ENCODE assay signal across 8 cellular contexts in the genomic region with DNA sequence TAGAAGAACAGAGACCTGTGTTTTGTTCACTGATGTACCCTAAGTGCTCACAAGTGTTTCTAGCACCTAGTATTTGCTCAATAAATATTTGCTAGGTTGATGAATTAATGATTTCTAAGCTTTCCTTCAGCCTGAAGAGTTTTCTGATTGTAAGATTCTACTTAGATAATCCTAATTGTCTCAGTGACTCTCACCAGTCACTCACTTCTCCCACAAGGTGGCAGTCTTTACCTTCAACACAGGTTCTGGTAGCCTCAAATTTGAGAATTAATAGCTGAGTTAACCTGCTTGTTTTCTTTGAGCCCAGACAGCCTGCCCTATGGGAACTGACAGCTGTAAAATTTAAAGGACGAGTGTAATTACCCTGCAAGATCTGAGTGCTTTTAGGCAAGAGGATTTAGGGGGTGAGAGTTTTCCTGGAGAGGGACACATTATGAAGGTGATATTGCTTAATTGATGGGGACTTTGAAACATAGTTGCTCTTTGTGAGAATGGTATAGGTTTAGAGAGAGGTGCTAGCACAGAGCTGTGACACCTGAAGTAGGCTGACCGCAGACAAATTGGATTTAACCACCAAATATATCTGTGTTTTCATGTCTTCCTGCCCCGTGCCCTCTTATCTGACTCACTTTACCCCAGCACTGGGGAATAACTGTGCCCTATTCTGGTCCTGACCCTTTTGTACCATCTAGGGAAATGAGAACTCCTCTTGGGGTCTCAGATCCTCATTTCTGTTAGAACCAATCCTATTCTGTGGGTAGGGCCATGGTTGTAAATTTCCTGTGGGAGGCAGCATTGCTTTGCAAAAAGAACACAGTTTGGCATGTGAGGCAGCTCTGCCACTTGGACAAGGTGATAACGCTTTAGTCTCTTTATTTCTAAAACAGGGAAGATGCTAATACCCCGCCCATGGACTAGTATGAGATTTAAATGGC. TPM values are rescaled to one million over a fixed set of nuclear protein-coding genes. Genes with fewer than 3 reads are reported as not detected.
DNase-seq lines count a peak whose midpoint lies in the region; ATAC-seq, FAIRE-seq and TF ChIP-seq lines count a peak whose summit lies in the region.

No MANE protein-coding gene starts in this region.

- TF ChIP-seq CTCF in CD14-positive monocyte (IDR thresholded peaks at IDR 0.05) (peak; percentile 84), fibroblast of pulmonary artery (IDR thresholded peaks at IDR 0.05; ENCODE audit: low read length, missing control alignments) (peak; percentile 86)

- H2BK15ac ChIP-seq in neuronal stem cell (ENCODE audit: low read length): no peak overlapping the region

- no peak overlapping the region for H2BK12ac ChIP-seq in neuronal stem cell (ENCODE audit: low read length)

- DNase-seq in CD14-positive monocyte (ENCODE audit: low spot score) (no peak), GM18507 (ENCODE audit: extremely low spot score, insufficient read length, low read depth) (no peak), NCI-H446 (lab: John Stamatoyannopoulos, UW) (peak; percentile 5 to 60), fibroblast of pulmonary artery (ENCODE audit: low read depth) (peak; percentile 76), neuronal stem cell (ENCODE audit: low spot score) (peak; percentile 61), amniotic stem cell (lab: John Stamatoyannopoulos, UW) (no peak)
- peak; percentile 81 for DNase-seq in activated CD4-positive, alpha-beta T cell treated with anti-CD3 and anti-CD28 coated beads, Interleukin-2, amount 10 ng/mL, durations not matched to agents 24 days and 14 days

- H3K4me3 ChIP-seq in fibroblast of pulmonary artery (replicated peaks; ENCODE audit: low read depth, low read length) (no peak overlapping the region), neuronal stem cell (ENCODE audit: low read length in 2 of 2) (no peak overlapping the region)

- H3K4me1 ChIP-seq in neuronal stem cell (ENCODE audit: control insufficient read depth in 2 of 2, insufficient read depth in 1 of 2, low read depth in 1 of 2, low read length in 2 of 2): no peaks in the 10 kb centered on the region

- intact Hi-C loops in CD14-positive monocyte (cut with micrococcal nuclease): loop anchor here (5.0 to 10.0 kb wide), 5 partner anchors 76 to 199 kb away; no protein-coding TSS in a partner anchor
- intact Hi-C loops in activated CD4-positive, alpha-beta T cell treated with anti-CD3 and anti-CD28 coated beads, Interleukin-2, amount 10 ng/mL, durations not matched to agents 24 days and 14 days (cut with micrococcal nuclease): loop anchor here (1.0 kb wide), 4 partner anchors 76 to 195 kb away; no protein-coding TSS in a partner anchor

- H3K4me2 ChIP-seq in neuronal stem cell (ENCODE audit: insufficient read depth, low read length, poor library complexity, severe bottlenecking): no peak overlapping the region

- H3K27me3 Mint-ChIP-seq in CD14-positive monocyte (ENCODE audit: low read depth in 3 of 3): peaks cover 0 to 3% (median 0%) of the 10 kb centered on the region in 3 donors
- no peaks in the 10 kb centered on the region for H3K27me3 Mint-ChIP-seq in activated CD4-positive, alpha-beta T cell treated with anti-CD3 and anti-CD28 coated beads, Interleukin-2, amount 10 ng/mL, durations not matched to agents 24 days and 14 days

- H4K8ac ChIP-seq in neuronal stem cell (ENCODE audit: low read depth, low read length): no peak overlapping the region

- H3K4me3 Mint-ChIP-seq in CD14-positive monocyte: no peak overlapping the region
- no peak overlapping the region for H3K4me3 Mint-ChIP-seq in activated CD4-positive, alpha-beta T cell treated with anti-CD3 and anti-CD28 coated beads, Interleukin-2, amount 10 ng/mL, durations not matched to agents 24 days and 14 days

- H3K36me3 Mint-ChIP-seq in CD14-positive monocyte: peaks cover 0 to under 1% of the 10 kb centered on the region in 2 donors
- H3K36me3 Mint-ChIP-seq in activated CD4-positive, alpha-beta T cell treated with anti-CD3 and anti-CD28 coated beads, Interleukin-2, amount 10 ng/mL, durations not matched to agents 24 days and 14 days (ENCODE audit: low read depth): peaks cover 33% of the 10 kb centered on the region

- no peak overlapping the region for H2BK5ac ChIP-seq in neuronal stem cell (ENCODE audit: low read length)

- H3K4me1 Mint-ChIP-seq in CD14-positive monocyte: peaks cover 46% of the 10 kb centered on the region
- H3K4me1 Mint-ChIP-seq in activated CD4-positive, alpha-beta T cell treated with anti-CD3 and anti-CD28 coated beads, Interleukin-2, amount 10 ng/mL, durations not matched to agents 24 days and 14 days: peaks cover 46% of the 10 kb centered on the region

- no peak overlapping the region for H3K4ac ChIP-seq in neuronal stem cell (ENCODE audit: low read length)

- H3K18ac ChIP-seq in neuronal stem cell (ENCODE audit: low read length): no peak overlapping the region

- no peak overlapping the region for H2AK5ac ChIP-seq in neuronal stem cell (ENCODE audit: low read depth, low read length)

- H3K9me3 ChIP-seq in neuronal stem cell (replicated peaks in 1 of 2; ENCODE audit: control insufficient read depth in 2 of 2, insufficient read depth in 1 of 2, low read depth in 1 of 2, low read length in 2 of 2): no peaks in the 10 kb centered on the region

- no peaks in the 10 kb centered on the region for H3K79me1 ChIP-seq in neuronal stem cell (ENCODE audit: low read depth, low read length)

- H3K36me3 ChIP-seq in neuronal stem cell (replicated peaks in 1 of 2; ENCODE audit: control insufficient read depth in 2 of 2, insufficient read depth in 2 of 2, low read length in 2 of 2): no peaks in the 10 kb centered on the region

- no peaks in the 10 kb centered on the region for H3K9me3 Mint-ChIP-seq in CD14-positive monocyte
- no peaks in the 10 kb centered on the region for H3K9me3 Mint-ChIP-seq in activated CD4-positive, alpha-beta T cell treated with anti-CD3 and anti-CD28 coated beads, Interleukin-2, amount 10 ng/mL, durations not matched to agents 24 days and 14 days

- H3K27me3 ChIP-seq in neuronal stem cell (ENCODE audit: control insufficient read depth in 3 of 3, insufficient read depth in 3 of 3, low read depth in 1 of 3, low read length in 3 of 3): peaks cover 0 to 9% (median 0%) of the 10 kb centered on the region in 3 experiments

- no peak overlapping the region for H2AFZ ChIP-seq in neuronal stem cell (ENCODE audit: low read length)

- ATAC-seq in HG03025 (IDR thresholded peaks at IDR 0.05; ENCODE audit: low FRiP score, unreplicated experiment): peak; percentile 44

- FAIRE-seq in GM18507 (lab: Jason Lieb, UNC): peak; percentile 76

- no peak overlapping the region for H3K27ac ChIP-seq in neuronal stem cell (replicated peaks; ENCODE audit: low read length)

- no CpG with 5 or more reads among the region's 5 CpGs for WGBS in neuronal stem cell (ENCODE audit: extremely low coverage in 2 of 2, insufficient read length in 2 of 2, insufficient replicate concordance in 1 of 2), 2 donors

- H3K9ac ChIP-seq in neuronal stem cell (ENCODE audit: low read depth, low read length, poor library complexity): no peak overlapping the region

- no peak overlapping the region for H4K91ac ChIP-seq in neuronal stem cell (ENCODE audit: low read depth, low read length, poor library complexity)

- peak overlapping the region in 2 of 7 donors; percentile 13 to 17 for H3K27ac Mint-ChIP-seq in CD14-positive monocyte
- peak overlapping the region; percentile 23 for H3K27ac Mint-ChIP-seq in activated CD4-positive, alpha-beta T cell treated with anti-CD3 and anti-CD28 coated beads, Interleukin-2, amount 10 ng/mL, durations not matched to agents 24 days and 14 days

- H2BK120ac ChIP-seq in neuronal stem cell (ENCODE audit: low read depth, low read length): no peak overlapping the region

- H3K14ac ChIP-seq in neuronal stem cell (ENCODE audit: low read length): no peak overlapping the region

- H3K23ac ChIP-seq in neuronal stem cell (ENCODE audit: low read depth, low read length, poor library complexity): no peak overlapping the region

RNA-seq across cellular contexts. Expression of gene CD38, which starts 27.7 kb away (rescaled TPM):
- polyA plus RNA-seq in CD14-positive monocyte: 1 to 10 TPM; 2.3 to 3.0 TPM
- total RNA-seq in activated CD4-positive, alpha-beta T cell treated with anti-CD3 and anti-CD28 coated beads, Interleukin-2, amount 10 ng/mL, durations not matched to agents 24 days and 14 days: 89.6 and 103 TPM in 2 replicates
- polyA plus RNA-seq in neuronal stem cell (2013, experiment 1 of 2): 0.11 TPM
- 0.15 TPM for polyA plus RNA-seq in neuronal stem cell (2013, experiment 2 of 2)

Comparison
In these comparisons a context has a peak if more than half of its experiments do, and no peak if none do; other contexts are left out.
1. DNase-seq: peak in NCI-H446 (2 of 2), activated CD4-positive, alpha-beta T cell treated with anti-CD3 and anti-CD28 coated beads, Interleukin-2, amount 10 ng/mL, durations not matched to agents 24 days and 14 days (single experiment), fibroblast of pulmonary artery (single experiment) and neuronal stem cell (single experiment); none in CD14-positive monocyte (single experiment), GM18507 (single experiment) and amniotic stem cell (single experiment).